ENCODE assay signal across 20 cellular contexts in genomic region chr7:39199951-39200350, GRCh38.
DNase-seq lines count a peak whose midpoint lies in the region; ATAC-seq and FAIRE-seq lines count a peak whose summit lies in the region.
"Had no signal": no experiment of that assay in that cellular context is flagged by ENCODE, and none has a peak within 500 bp of the region (broad histone marks: within the 10 kb centered on the region; RNA-seq: fewer than 3 reads in every experiment).

No MANE protein-coding gene starts in this region.

- peak; percentile 13 for FAIRE-seq in urothelium cell line (lab: Jason Lieb, UNC)
- FAIRE-seq: GM12878, GM19239, H1 had no signal

- no peak for ATAC-seq in HG03196 (IDR thresholded peaks at IDR 0.05; ENCODE audit: unreplicated experiment)
- ATAC-seq: GM12878, HCT116 had no signal

- H3K4me3 ChIP-seq in H7 (ENCODE audit: insufficient read depth, low read depth, low read length), result no peak overlapping the region
- H3K4me3 ChIP-seq: GM12878, GM23248 had no signal

- no peaks in the 10 kb centered on the region for H3K27me3 ChIP-seq in H7 (ENCODE audit: control insufficient read depth, insufficient read depth, low read length)

- peak; percentile 29 to 79 for DNase-seq in NCI-H524 (lab: John Stamatoyannopoulos, UW)
- peak; percentile 94 for DNase-seq in NCI-H82 treated with DMSO at 0.1 percent for 48 hours (lab: John Stamatoyannopoulos, UW; ENCODE audit: unreplicated experiment)
- no peak for DNase-seq in urothelium cell line (ENCODE audit: low spot score)
- DNase-seq in pons (ENCODE audit: low spot score), result no peak
- no peak for DNase-seq in H7
- DNase-seq: C1 segment of cervical spinal cord; Calu3; CD4-positive, alpha-beta memory T cell; COR-L47; DMS 273 treated with DMSO at 0.1 percent for 48 hours; DMS79; EL; GDM1; GM23248; H9 had no signal

- no peaks in the 10 kb centered on the region for H3K36me3 ChIP-seq in H7 (replicated peaks; ENCODE audit: control insufficient read depth, insufficient read depth, low read length)

Comparison
In these comparisons a context has a peak if more than half of its experiments do, and no peak if none do; other contexts are left out.
1. DNase-seq: peak in NCI-H524 (2 of 2) and NCI-H82 treated with DMSO at 0.1 percent for 48 hours (single experiment); none in urothelium cell line (single experiment), pons (single experiment) and H7 (single experiment).